ENCODE assay signal across 12 cellular contexts in genomic region chr2:88141952-88142351, GRCh38. TPM values are rescaled to one million over a fixed set of nuclear protein-coding genes. Genes with fewer than 3 reads are reported as not detected.
"Had no signal": no experiment of that assay in that cellular context is flagged by ENCODE, and none has a peak within 500 bp of the region (broad histone marks: within the 10 kb centered on the region; RNA-seq: fewer than 3 reads in every experiment).

No MANE protein-coding gene starts in this region.

- H3K4me1 ChIP-seq: HAP-1 had no signal

- H3K9ac ChIP-seq: GM23248 had no signal

- FAIRE-seq: H1, H54 had no signal

- H3K9me3 Mint-ChIP-seq: GM23338, HFFc6 had no signal

- H3K4me3 Mint-ChIP-seq: GM23338, H9, HFFc6 had no signal

- H3K36me3 ChIP-seq: HAP-1 had no signal

- H3K27ac ChIP-seq: GM23248 had no signal

- H3K4me3 ChIP-seq: GM23248, GM23338, HAP-1 had no signal

- H3K9me3 ChIP-seq: HAP-1 had no signal

- H2AFZ ChIP-seq: GM23248, GM23338 had no signal

- H3K4me1 Mint-ChIP-seq: GM23338, H9 had no signal

- DNase-seq: GM23248, GOT3, H7, H9, HCEC 1CT, HFFc6 had no signal

- H3K4me2 ChIP-seq: GM23338 had no signal

- H3K27ac Mint-ChIP-seq: GM23338, H9, HFFc6 had no signal

- ATAC-seq: GM23338, HCT116 had no signal

RNA-seq across cellular contexts. Expression of gene FABP1, which starts 14.1 kb away (rescaled TPM):
- total RNA-seq: GM23248, GM23338, H1, H4, H7, H9, HFFc6 had no signal
- polyA plus RNA-seq: GM23248, GM23338 had no signal

RNA-seq across cellular contexts. Expression of gene THNSL2, which starts 28.2 kb away (rescaled TPM):
- total RNA-seq: H4, HFFc6 had no signal
